In the genomic region with DNA sequence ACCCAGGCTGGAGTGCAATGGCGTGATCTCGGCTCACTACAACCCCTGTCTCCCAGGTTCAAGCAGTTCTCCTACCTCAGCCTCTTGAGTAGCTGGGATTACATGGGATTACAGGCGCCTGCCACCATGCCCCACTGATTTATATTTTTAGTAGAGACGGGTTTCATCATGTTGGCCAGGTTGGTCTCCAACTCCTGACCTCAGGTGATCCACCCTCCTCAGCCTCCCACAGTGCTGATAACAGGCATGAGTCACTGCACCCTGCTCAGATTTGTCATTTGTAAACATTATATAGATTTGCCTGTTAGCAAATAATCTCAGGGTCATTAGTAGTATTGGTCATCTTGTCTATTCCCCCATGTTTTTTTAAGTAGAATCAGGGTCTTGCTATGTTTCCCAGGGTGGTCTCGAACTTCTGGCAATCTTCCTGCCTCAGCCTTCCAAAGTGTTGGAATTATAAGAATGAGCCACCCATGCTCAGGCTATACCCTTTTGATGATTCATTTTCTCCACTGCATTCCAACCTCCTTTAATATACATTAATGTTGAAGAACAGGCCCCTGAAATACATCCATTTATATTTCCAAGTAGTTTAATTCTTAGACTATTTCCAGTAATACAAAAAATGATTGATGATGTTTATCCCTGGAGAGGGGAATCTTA, we compare ENCODE assay signal across 26 cellular contexts. TPM values are rescaled to one million over a fixed set of nuclear protein-coding genes. Genes with fewer than 3 reads are reported as not detected.
DNase-seq lines count a peak whose midpoint lies in the region; ATAC-seq and TF ChIP-seq lines count a peak whose summit lies in the region.
"Had no signal": no experiment of that assay in that cellular context is flagged by ENCODE, and none has a peak within 500 bp of the region (broad histone marks: within the 10 kb centered on the region; RNA-seq: fewer than 3 reads in every experiment).

No MANE protein-coding gene starts in this region.

- H4K8ac ChIP-seq in mesenchymal stem cell (ENCODE audit: low read length) = no peak overlapping the region

- TF ChIP-seq CTCF in brain microvascular endothelial cell (IDR thresholded peaks at IDR 0.05; ENCODE audit: low read depth, low read length, missing control alignments) = no peak

- no peaks in the 10 kb centered on the region for H3K9me3 ChIP-seq in mesenchymal stem cell (ENCODE audit: control insufficient read depth, low read length)
- H3K9me3 ChIP-seq: mucosa of descending colon had no signal

- no peak overlapping the region for H2BK5ac ChIP-seq in mesenchymal stem cell (ENCODE audit: low read depth, low read length, poor library complexity, severe bottlenecking)

- H2BK12ac ChIP-seq in mesenchymal stem cell (ENCODE audit: low read length in 2 of 2) = no peak overlapping the region

- H3K14ac ChIP-seq in mesenchymal stem cell (ENCODE audit: low read length in 2 of 2) = no peak overlapping the region

- H3K79me1 ChIP-seq in mesenchymal stem cell (replicated peaks; ENCODE audit: low read length, poor library complexity, severe bottlenecking) = no peaks in the 10 kb centered on the region

- H3K36me3 ChIP-seq in brain microvascular endothelial cell (replicated peaks) (no peaks in the 10 kb centered on the region), mesenchymal stem cell (ENCODE audit: control insufficient read depth in 1 of 2, insufficient read depth in 2 of 2, low read depth in 1 of 2, low read length in 2 of 2) (peaks cover 0 to 6% of the 10 kb centered on the region in 2 experiments)

- H3K23ac ChIP-seq in mesenchymal stem cell (ENCODE audit: low read length in 2 of 2) = no peak overlapping the region

- H3K27ac ChIP-seq in brain microvascular endothelial cell = no peak overlapping the region
- H3K27ac ChIP-seq in mesenchymal stem cell (ENCODE audit: low read length, poor library complexity, severe bottlenecking) = no peak overlapping the region
- H3K27ac ChIP-seq: VCaP had no signal

- H2AFZ ChIP-seq in mesenchymal stem cell (ENCODE audit: low read depth, low read length) = no peak overlapping the region

- H3K27ac Mint-ChIP-seq in activated CD8-positive, alpha-beta memory T cell treated with anti-CD3 and anti-CD28 coated beads, Interleukin-2, amount 10 ng/mL, durations not matched to agents 7 days and 5 days = no peak overlapping the region
- H3K27ac Mint-ChIP-seq: CD4-positive, alpha-beta T cell; effector memory CD8-positive, alpha-beta T cell; progenitor cell of endocrine pancreas; stimulated activated memory B cell treated with anti-CD40 and anti-IgM and Interleukin-4, amounts not matched to agents 10 μg/mL and 1 μg/mL and 100 μg/mL, for 72 hours had no signal

- H3K9me3 Mint-ChIP-seq in activated CD8-positive, alpha-beta memory T cell treated with anti-CD3 and anti-CD28 coated beads, Interleukin-2, amount 10 ng/mL, durations not matched to agents 7 days and 5 days (ENCODE audit: low read depth) = no peaks in the 10 kb centered on the region
- H3K9me3 Mint-ChIP-seq: CD4-positive, alpha-beta T cell; effector memory CD8-positive, alpha-beta T cell; neural crest cell; stimulated activated memory B cell treated with anti-CD40 and anti-IgM and Interleukin-4, amounts not matched to agents 10 μg/mL and 1 μg/mL and 100 μg/mL, for 72 hours had no signal

- H3K27me3 ChIP-seq in brain microvascular endothelial cell (replicated peaks) (no peaks in the 10 kb centered on the region), mesenchymal stem cell (ENCODE audit: control insufficient read depth in 1 of 2, insufficient read depth in 1 of 2, low read length in 2 of 2) (no peaks in the 10 kb centered on the region)

- H3K4me3 ChIP-seq in brain microvascular endothelial cell (ENCODE audit: low read depth, low read length) (no peak overlapping the region), mesenchymal stem cell (ENCODE audit: insufficient read depth in 1 of 2, low read depth in 1 of 2, low read length in 2 of 2) (no peak overlapping the region)
- H3K4me3 ChIP-seq: mucosa of descending colon had no signal

- no peaks in the 10 kb centered on the region for H3K27me3 Mint-ChIP-seq in activated CD8-positive, alpha-beta memory T cell treated with anti-CD3 and anti-CD28 coated beads, Interleukin-2, amount 10 ng/mL, durations not matched to agents 7 days and 5 days
- H3K27me3 Mint-ChIP-seq: CD4-positive, alpha-beta T cell; effector memory CD8-positive, alpha-beta T cell; progenitor cell of endocrine pancreas; stimulated activated memory B cell treated with anti-CD40 and anti-IgM and Interleukin-4, amounts not matched to agents 10 μg/mL and 1 μg/mL and 100 μg/mL, for 72 hours had no signal

- no peak overlapping the region for H3K4me2 ChIP-seq in mesenchymal stem cell (ENCODE audit: low read length, poor library complexity, severe bottlenecking)

- H3K4ac ChIP-seq in mesenchymal stem cell (ENCODE audit: low read depth in 1 of 2, low read length in 2 of 2) = no peak overlapping the region

- in situ Hi-C loops in brain microvascular endothelial cell (cut with HindIII; ENCODE audit: low pct_ligation_motif_present, low sequenced_read_pairs) (no loop called here), G401 (cut with HindIII; ENCODE audit: low sequenced_read_pairs) (no loop called here)

- CTCF ChIA-PET in activated CD8-positive, alpha-beta memory T cell treated with anti-CD3 and anti-CD28 coated beads, Interleukin-2, amount 10 ng/mL, durations not matched to agents 7 days and 5 days (lab: Charles Lee) = no interaction called here

- H3K9ac ChIP-seq in mesenchymal stem cell (ENCODE audit: low read length) = no peak overlapping the region

- H2AK5ac ChIP-seq in mesenchymal stem cell (ENCODE audit: low read length, severe bottlenecking) = no peak overlapping the region

- peak; percentile 37 for DNase-seq in EL
- DNase-seq in NCI-H226 = peak; percentile 40
- DNase-seq in brain microvascular endothelial cell = peak; percentile 20
- DNase-seq in mesenchymal stem cell = peak; percentile 8
- DNase-seq in G401 (ENCODE audit: low spot score) = no peak
- no peak for DNase-seq in effector CD8-positive, alpha-beta T cell (lab: John Stamatoyannopoulos, UW)
- no peak for DNase-seq in HPDE6-E6E7 (ENCODE audit: extremely low spot score)
- DNase-seq in activated CD8-positive, alpha-beta memory T cell treated with anti-CD3 and anti-CD28 coated beads, Interleukin-2, amount 10 ng/mL, durations not matched to agents 7 days and 5 days = no peak
- DNase-seq: activated naive CD4-positive, alpha-beta T cell treated with Interleukin-2 at 50 U/mL for 16 hours; amygdala; CD4-positive, alpha-beta T cell; cerebellar nuclear complex; DMS79; effector memory CD8-positive, alpha-beta T cell; left ventricle myocardium superior; MM.1S; mucosa of descending colon; NCI-H1436 treated with DMSO at 0.1 percent for 48 hours; NCI-H2171 treated with DMSO at 0.1 percent for 48 hours; NCI-H82; OCI-M1; T-helper 2 cell had no signal

- peaks cover 22% of the 10 kb centered on the region for H3K36me3 Mint-ChIP-seq in activated CD8-positive, alpha-beta memory T cell treated with anti-CD3 and anti-CD28 coated beads, Interleukin-2, amount 10 ng/mL, durations not matched to agents 7 days and 5 days

- H3K4me1 Mint-ChIP-seq in activated CD8-positive, alpha-beta memory T cell treated with anti-CD3 and anti-CD28 coated beads, Interleukin-2, amount 10 ng/mL, durations not matched to agents 7 days and 5 days = peaks cover 5% of the 10 kb centered on the region
- H3K4me1 Mint-ChIP-seq: neural crest cell; stimulated activated memory B cell treated with anti-CD40 and anti-IgM and Interleukin-4, amounts not matched to agents 10 μg/mL and 1 μg/mL and 100 μg/mL, for 72 hours had no signal

- no peak overlapping the region for H4K91ac ChIP-seq in mesenchymal stem cell (ENCODE audit: low read length)

- 81% methylated on average over 3 of the region's 5 CpGs for WGBS in mesenchymal stem cell

- no peak overlapping the region for H2BK15ac ChIP-seq in mesenchymal stem cell (ENCODE audit: low read depth, poor library complexity, severe bottlenecking)

- no peak for ATAC-seq in activated CD8-positive, alpha-beta memory T cell treated with anti-CD3 and anti-CD28 coated beads, Interleukin-2, amount 10 ng/mL, durations not matched to agents 7 days and 5 days
- ATAC-seq: effector memory CD8-positive, alpha-beta T cell; left ventricle myocardium superior; mucosa of descending colon; stimulated activated memory B cell treated with anti-CD40 and anti-IgM and Interleukin-4, amounts not matched to agents 10 μg/mL and 1 μg/mL and 100 μg/mL, for 72 hours had no signal

- H3K4me1 ChIP-seq in mesenchymal stem cell (ENCODE audit: control insufficient read depth, insufficient read depth, low read depth, low read length) = peaks cover 2% of the 10 kb centered on the region

- no peak overlapping the region for H3K4me3 Mint-ChIP-seq in activated CD8-positive, alpha-beta memory T cell treated with anti-CD3 and anti-CD28 coated beads, Interleukin-2, amount 10 ng/mL, durations not matched to agents 7 days and 5 days
- H3K4me3 Mint-ChIP-seq: CD4-positive, alpha-beta T cell; effector memory CD8-positive, alpha-beta T cell; neural crest cell; stimulated activated memory B cell treated with anti-CD40 and anti-IgM and Interleukin-4, amounts not matched to agents 10 μg/mL and 1 μg/mL and 100 μg/mL, for 72 hours had no signal

- H3K18ac ChIP-seq in mesenchymal stem cell (ENCODE audit: low read depth in 1 of 2, low read length in 2 of 2) = no peak overlapping the region

- H2BK120ac ChIP-seq in mesenchymal stem cell (ENCODE audit: low read depth, low read length) = no peak overlapping the region

RNA-seq across cellular contexts. Expression of gene CENPH, which starts 17.3 kb away (rescaled TPM):
- polyA plus RNA-seq in mesenchymal stem cell (2013, experiment 1 of 2) = 3.5 TPM
- 4.0 TPM for polyA plus RNA-seq in mesenchymal stem cell (2013, experiment 2 of 2)
- total RNA-seq in G401 (2014; rRNA removed; shearing (Covaris generic)) = 55.0 and 73.4 TPM in 2 replicates
- total RNA-seq in activated CD8-positive, alpha-beta memory T cell treated with anti-CD3 and anti-CD28 coated beads, Interleukin-2, amount 10 ng/mL, durations not matched to agents 7 days and 5 days = 10 to 100 TPM; 50.2 to 55.5 TPM

RNA-seq across cellular contexts. Expression of gene CDK7, which starts 28.0 kb away (rescaled TPM):
- polyA plus RNA-seq in mesenchymal stem cell (2013, experiment 1 of 2) = 63.6 TPM
- 57.1 TPM for polyA plus RNA-seq in mesenchymal stem cell (2013, experiment 2 of 2)
- total RNA-seq in G401 (2014; rRNA removed; shearing (Covaris generic)) = 75.8 and 85.9 TPM in 2 replicates
- 10 to 100 TPM; 27.5 to 29.1 TPM for total RNA-seq in activated CD8-positive, alpha-beta memory T cell treated with anti-CD3 and anti-CD28 coated beads, Interleukin-2, amount 10 ng/mL, durations not matched to agents 7 days and 5 days

RNA-seq across cellular contexts. Expression of gene CCNB1, which starts 39.7 kb away (rescaled TPM):
- polyA plus RNA-seq in mesenchymal stem cell (2013, experiment 1 of 2) = 22.5 TPM
- 21.7 TPM for polyA plus RNA-seq in mesenchymal stem cell (2013, experiment 2 of 2)
- total RNA-seq in G401 (2014; rRNA removed; shearing (Covaris generic)) = 361 and 396 TPM in 2 replicates
- total RNA-seq in activated CD8-positive, alpha-beta memory T cell treated with anti-CD3 and anti-CD28 coated beads, Interleukin-2, amount 10 ng/mL, durations not matched to agents 7 days and 5 days = 100 to 1,000 TPM; 171 to 206 TPM

Comparison
In these comparisons a context has a peak if more than half of its experiments do, and no peak if none do; other contexts are left out.
1. DNase-seq: peak in EL (single experiment), NCI-H226 (single experiment), brain microvascular endothelial cell (single experiment) and mesenchymal stem cell (single experiment); none in G401 (single experiment), effector CD8-positive, alpha-beta T cell (single experiment), HPDE6-E6E7 (single experiment) and activated CD8-positive, alpha-beta memory T cell treated with anti-CD3 and anti-CD28 coated beads, Interleukin-2, amount 10 ng/mL, durations not matched to agents 7 days and 5 days (single experiment).